Comparison of ENCODE assay signal across 1 cellular context in genomic region chr7:146499970-146500369, GRCh38.
TF ChIP-seq lines count a peak whose summit lies in the region.

No MANE protein-coding gene starts in this region.

TF ChIP-seq in HEK293, 187 proteins besides CTCF, POLR2A, EP300 and RAD21:
- no peak for TF ChIP-seq ZNF449 (tag by site-specific recombination; IDR thresholded peaks at IDR 0.05)
- peak; percentile 53; the same call in 1 of the 2 replicates for TF ChIP-seq ATF2 (tag by site-specific recombination; IDR thresholded peaks at IDR 0.05; ENCODE audit: low read depth)
